ENCODE assay signal across 18 cellular contexts in the genomic region with DNA sequence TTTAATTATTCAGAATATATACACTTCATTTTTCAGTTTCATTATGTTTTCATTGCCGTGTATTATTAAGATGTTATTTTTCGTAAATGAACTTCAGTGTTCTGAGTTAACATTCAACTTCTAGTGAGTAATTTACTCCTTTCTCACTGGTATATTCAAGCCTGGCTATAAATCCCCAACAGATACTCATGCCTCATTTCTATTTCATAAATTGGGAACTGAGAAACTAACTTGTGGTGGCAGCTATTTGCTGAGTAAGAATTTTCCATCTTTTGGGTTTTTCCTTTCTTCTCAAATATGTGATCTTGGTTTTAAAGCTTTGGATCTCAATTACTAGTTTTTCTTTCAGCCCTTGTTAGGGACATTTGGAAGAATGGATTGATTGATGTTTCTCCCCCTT.
DNase-seq lines count a peak whose midpoint lies in the region; ATAC-seq, FAIRE-seq and TF ChIP-seq lines count a peak whose summit lies in the region.
"Had no signal": no experiment of that assay in that cellular context is flagged by ENCODE, and none has a peak within 500 bp of the region (broad histone marks: within the 10 kb centered on the region; RNA-seq: fewer than 3 reads in every experiment).

No MANE protein-coding gene starts in this region.

- BruUV-seq in HepG2 (replicated peaks; lab: Mats Ljungman, UMichigan), result no TSS peak

- peaks cover 0 to 4% of the 10 kb centered on the region in 2 donors for H3K9me3 Mint-ChIP-seq in activated naive CD4-positive, alpha-beta T cell treated with anti-CD3 and anti-CD28 coated beads, Interleukin-2, amount 50 U/mL, for 72 hours
- H3K9me3 Mint-ChIP-seq: activated CD4-positive, alpha-beta T cell treated with anti-CD3 and anti-CD28 coated beads, Interleukin-2, amount 10 ng/mL, durations not matched to agents 7 days and 5 days had no signal

- H3K9me3 ChIP-seq in HepG2 (ENCODE audit: low read length), result no peaks in the 10 kb centered on the region
- H3K9me3 ChIP-seq in right lobe of liver, result no peaks in the 10 kb centered on the region
- H3K9me3 ChIP-seq in sigmoid colon, result no peaks in the 10 kb centered on the region
- H3K9me3 ChIP-seq: gastrocnemius medialis had no signal

- TF ChIP-seq RAD21 in HepG2 (CRISPR knock-in tag; IDR thresholded peaks at IDR 0.05), result no peak

- no peak overlapping the region for H3K9ac ChIP-seq in HepG2 (ENCODE audit: insufficient read depth, low read depth, low read length)

- TF ChIP-seq POLR2A in HepG2 (IDR thresholded peaks at IDR 0.05; ENCODE audit: insufficient read depth in 1 of 2, low read depth in 2 of 2, low read length in 2 of 2) (no peak), right lobe of liver (IDR thresholded peaks at IDR 0.05) (no peak), sigmoid colon (IDR thresholded peaks at IDR 0.05) (no peak)

- TF ChIP-seq EP300 in HepG2 (IDR thresholded peaks at IDR 0.05; ENCODE audit: low read depth in 2 of 2, low read length in 2 of 2) (no peak), HepG2 (CRISPR knock-in tag; IDR thresholded peaks at IDR 0.05; ENCODE audit: borderline replicate concordance) (no peak), sigmoid colon (IDR thresholded peaks at IDR 0.05) (no peak)

- no peak for ATAC-seq in HepG2
- ATAC-seq in right lobe of liver, result no peak
- peak; percentile 77 for ATAC-seq in HG02642 (IDR thresholded peaks at IDR 0.05; ENCODE audit: poor library complexity, unreplicated experiment)
- peak; percentile 65 for ATAC-seq in HG03432 (IDR thresholded peaks at IDR 0.05; ENCODE audit: unreplicated experiment)
- ATAC-seq in activated naive CD4-positive, alpha-beta T cell treated with anti-CD3 and anti-CD28 coated beads, Interleukin-2, amount 50 U/mL, for 72 hours, result no peak
- ATAC-seq: gastrocnemius medialis had no signal

- POLR2A ChIA-PET in HepG2 (lab: Yijun Ruan, JAX), result no interaction called here

- 1% methylated on average over 2 of the region's 2 CpGs for WGBS in HepG2 (ENCODE audit: low lambda C conversion rate)
- WGBS in right lobe of liver (ENCODE audit: insufficient coverage, low coverage, low lambda C conversion rate, missing lambda C conversion rate), result 50% methylated on average over 2 of the region's 2 CpGs
- 41 to 45% methylated on average over 2 of the region's 2 CpGs for WGBS in sigmoid colon, 2 donors

- H3K36me3 ChIP-seq in HepG2 (replicated peaks in 1 of 2; ENCODE audit: control insufficient read depth in 1 of 2, insufficient read depth in 2 of 2, low read length in 2 of 2), result no peaks in the 10 kb centered on the region
- H3K36me3 ChIP-seq in right lobe of liver, result no peaks in the 10 kb centered on the region
- no peaks in the 10 kb centered on the region for H3K36me3 ChIP-seq in sigmoid colon
- H3K36me3 ChIP-seq: gastrocnemius medialis had no signal

- no peak overlapping the region for H3K27ac Mint-ChIP-seq in activated naive CD4-positive, alpha-beta T cell treated with anti-CD3 and anti-CD28 coated beads, Interleukin-2, amount 50 U/mL, for 72 hours
- H3K27ac Mint-ChIP-seq: activated CD4-positive, alpha-beta T cell treated with anti-CD3 and anti-CD28 coated beads, Interleukin-2, amount 10 ng/mL, durations not matched to agents 7 days and 5 days; activated T-cell treated with anti-CD3 and anti-CD28 coated beads, Interleukin-2, amount 50 U/mL, for 24 hours had no signal

- intact Hi-C loops in HepG2 (cut with micrococcal nuclease; ENCODE audit: unreplicated experiment), result no loop called here
- intact Hi-C loops in right lobe of liver (cut with DNase I), result no loop called here
- intact Hi-C loops in sigmoid colon (cut with DNase I), result no loop called here

- TF ChIP-seq CTCF in HepG2 (CRISPR knock-in tag; IDR thresholded peaks at IDR 0.05), result no peak
- no peak for TF ChIP-seq CTCF in right lobe of liver (IDR thresholded peaks at IDR 0.05)
- TF ChIP-seq CTCF in sigmoid colon (IDR thresholded peaks at IDR 0.05), result no peak

- in situ Hi-C loops in HepG2 (cut with HindIII; ENCODE audit: extremely low pct_ligation_motif_present, low pct_unique_long_range_greater_than_20kb), result no loop called here

- no peaks in the 10 kb centered on the region for H3K79me2 ChIP-seq in HepG2 (ENCODE audit: insufficient read depth, low read length)

- H3K27ac ChIP-seq in HepG2 (ENCODE audit: extremely low read length, insufficient read depth, low read length) (no peak overlapping the region), right lobe of liver (no peak overlapping the region), sigmoid colon (no peak overlapping the region)
- H3K27ac ChIP-seq: gastrocnemius medialis had no signal

- H3K4me3 ChIP-seq in HepG2 (replicated peaks in 1 of 3; ENCODE audit: insufficient read depth in 1 of 3, low read depth in 2 of 3, low read length in 3 of 3), result no peak overlapping the region
- H3K4me3 ChIP-seq in right lobe of liver, result no peak overlapping the region
- no peak overlapping the region for H3K4me3 ChIP-seq in sigmoid colon
- H3K4me3 ChIP-seq: gastrocnemius medialis had no signal

- H4K20me1 ChIP-seq in HepG2 (ENCODE audit: insufficient read depth, low read length), result no peaks in the 10 kb centered on the region

- H3K4me2 ChIP-seq in HepG2 (ENCODE audit: low read depth, low read length), result no peak overlapping the region

- no peaks in the 10 kb centered on the region for H3K36me3 Mint-ChIP-seq in activated naive CD4-positive, alpha-beta T cell treated with anti-CD3 and anti-CD28 coated beads, Interleukin-2, amount 50 U/mL, for 72 hours

- H2AFZ ChIP-seq in HepG2 (ENCODE audit: low read length), result no peak overlapping the region

- no peak for FAIRE-seq in HepG2 (lab: Jason Lieb, UNC)
- FAIRE-seq: urothelium cell line had no signal

- DNase-seq in HepG2 (ENCODE audit: low spot score), result no peak
- DNase-seq in right lobe of liver, result no peak
- DNase-seq in stromal cell of bone marrow (ENCODE audit: low read depth), result peak; percentile 25
- no peak for DNase-seq in activated naive CD4-positive, alpha-beta T cell treated with anti-CD3 and anti-CD28 coated beads, Interleukin-2, amount 50 U/mL, for 72 hours (ENCODE audit: low spot score in 2 of 2)
- no peak for DNase-seq in sigmoid colon
- DNase-seq in NCI-H2227 treated with DMSO at 0.1 percent for 48 hours (lab: John Stamatoyannopoulos, UW), result no peak
- DNase-seq: 8988T; activated CD4-positive, alpha-beta T cell treated with anti-CD3 and anti-CD28 coated beads, Interleukin-2, amount 10 ng/mL, durations not matched to agents 7 days and 5 days; activated T-cell treated with anti-CD3 and anti-CD28 coated beads, Interleukin-2, amount 50 U/mL, for 24 hours; gastrocnemius medialis; NCI-H1048; NCI-H2171; Right ventricle myocardium superior; stimulated activated naive CD4-positive, alpha-beta T cell; T-helper 9 cell had no signal

- no peaks in the 10 kb centered on the region for H3K27me3 ChIP-seq in HepG2 (ENCODE audit: control insufficient read depth in 1 of 2, insufficient read depth in 2 of 2, low read length in 2 of 2)
- H3K27me3 ChIP-seq in right lobe of liver, result no peaks in the 10 kb centered on the region
- no peaks in the 10 kb centered on the region for H3K27me3 ChIP-seq in sigmoid colon
- H3K27me3 ChIP-seq: gastrocnemius medialis had no signal

- CTCF ChIA-PET in HepG2 (lab: Yijun Ruan, JAX; ENCODE audit: low intra/inter-chr PET ratio, low total read pairs), result no interaction called here

- H3K4me1 ChIP-seq in HepG2 (ENCODE audit: insufficient read depth, low read length) (no peaks in the 10 kb centered on the region), right lobe of liver (no peaks in the 10 kb centered on the region), sigmoid colon (no peaks in the 10 kb centered on the region)
- H3K4me1 ChIP-seq: gastrocnemius medialis had no signal

TF ChIP-seq in HepG2, 621 proteins besides CTCF, POLR2A, EP300 and RAD21:
- TF ChIP-seq, protein P1, sequence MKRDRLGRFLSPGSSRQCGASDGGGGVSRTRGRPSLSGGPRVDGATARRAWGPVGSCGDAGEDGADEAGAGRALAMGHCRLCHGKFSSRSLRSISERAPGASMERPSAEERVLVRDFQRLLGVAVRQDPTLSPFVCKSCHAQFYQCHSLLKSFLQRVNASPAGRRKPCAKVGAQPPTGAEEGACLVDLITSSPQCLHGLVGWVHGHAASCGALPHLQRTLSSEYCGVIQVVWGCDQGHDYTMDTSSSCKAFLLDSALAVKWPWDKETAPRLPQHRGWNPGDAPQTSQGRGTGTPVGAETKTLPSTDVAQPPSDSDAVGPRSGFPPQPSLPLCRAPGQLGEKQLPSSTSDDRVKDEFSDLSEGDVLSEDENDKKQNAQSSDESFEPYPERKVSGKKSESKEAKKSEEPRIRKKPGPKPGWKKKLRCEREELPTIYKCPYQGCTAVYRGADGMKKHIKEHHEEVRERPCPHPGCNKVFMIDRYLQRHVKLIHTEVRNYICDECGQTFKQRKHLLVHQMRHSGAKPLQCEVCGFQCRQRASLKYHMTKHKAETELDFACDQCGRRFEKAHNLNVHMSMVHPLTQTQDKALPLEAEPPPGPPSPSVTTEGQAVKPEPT (CRISPR knock-in tag; IDR thresholded peaks at IDR 0.05; ENCODE audit: low read depth), result no peak
- TF ChIP-seq MAFF (IDR thresholded peaks at IDR 0.05; ENCODE audit: low read depth, low read length) (peak; percentile 32; the same call in 1 of the 2 replicates), CCDC6 (CRISPR knock-in tag; IDR thresholded peaks at IDR 0.05) (no peak), MAFK (conservative IDR thresholded peaks at IDR 0.05 in 1 of 2, IDR thresholded peaks at IDR 0.05 in 1 of 2; ENCODE audit: low read length in 2 of 2) (peak in 1 of 2 experiments; percentile 60; a peak in 1 of 4 replicates), NKX3-1 (CRISPR knock-in tag; IDR thresholded peaks at IDR 0.05) (no peak), LCORL (IDR thresholded peaks at IDR 0.05) (no peak), LCORL (CRISPR knock-in tag; IDR thresholded peaks at IDR 0.05) (no peak)
- TF ChIP-seq, protein P2, sequence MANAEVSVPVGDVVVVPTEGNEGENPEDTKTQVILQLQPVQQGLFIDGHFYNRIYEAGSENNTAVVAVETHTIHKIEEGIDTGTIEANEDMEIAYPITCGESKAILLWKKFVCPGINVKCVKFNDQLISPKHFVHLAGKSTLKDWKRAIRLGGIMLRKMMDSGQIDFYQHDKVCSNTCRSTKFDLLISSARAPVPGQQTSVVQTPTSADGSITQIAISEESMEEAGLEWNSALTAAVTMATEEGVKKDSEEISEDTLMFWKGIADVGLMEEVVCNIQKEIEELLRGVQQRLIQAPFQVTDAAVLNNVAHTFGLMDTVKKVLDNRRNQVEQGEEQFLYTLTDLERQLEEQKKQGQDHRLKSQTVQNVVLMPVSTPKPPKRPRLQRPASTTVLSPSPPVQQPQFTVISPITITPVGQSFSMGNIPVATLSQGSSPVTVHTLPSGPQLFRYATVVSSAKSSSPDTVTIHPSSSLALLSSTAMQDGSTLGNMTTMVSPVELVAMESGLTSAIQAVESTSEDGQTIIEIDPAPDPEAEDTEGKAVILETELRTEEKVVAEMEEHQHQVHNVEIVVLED (CRISPR knock-in tag; IDR thresholded peaks at IDR 0.05; ENCODE audit: borderline replicate concordance), result no peak

Comparison
In these comparisons a context has a peak if more than half of its experiments do, and no peak if none do; other contexts are left out.
1. ATAC-seq: peak in HG02642 (single experiment) and HG03432 (single experiment); none in HepG2 (single experiment), right lobe of liver (0 of 4) and activated naive CD4-positive, alpha-beta T cell treated with anti-CD3 and anti-CD28 coated beads, Interleukin-2, amount 50 U/mL, for 72 hours (0 of 2).